In the genomic region with DNA sequence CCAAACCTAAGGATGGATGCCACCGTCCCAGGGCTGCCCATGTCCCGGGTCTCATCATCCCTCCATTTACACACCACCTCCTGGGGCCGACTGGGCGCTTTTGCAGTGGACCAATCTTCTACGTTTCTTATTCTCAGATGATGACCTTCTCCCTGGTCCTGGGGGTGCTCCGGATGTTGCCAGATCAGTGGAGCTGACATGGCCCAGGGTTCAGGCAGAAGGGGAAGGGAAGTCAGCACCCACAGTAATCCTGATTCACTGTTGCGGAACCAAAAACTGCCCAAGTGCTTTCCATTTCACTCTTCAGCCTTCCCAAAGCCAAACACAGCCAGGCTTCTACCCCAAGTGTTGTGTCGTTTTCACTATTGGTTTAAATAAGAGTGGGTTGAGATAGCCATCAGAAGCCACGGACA, we compare ENCODE assay signal across 29 cellular contexts. TPM values are rescaled to one million over a fixed set of nuclear protein-coding genes. Genes with fewer than 3 reads are reported as not detected.
DNase-seq lines count a peak whose midpoint lies in the region; ATAC-seq, FAIRE-seq and TF ChIP-seq lines count a peak whose summit lies in the region.
"Had no signal": no experiment of that assay in that cellular context is flagged by ENCODE, and none has a peak within 500 bp of the region (broad histone marks: within the 10 kb centered on the region; RNA-seq: fewer than 3 reads in every experiment).

No MANE protein-coding gene starts in this region.

- RAD21 ChIA-PET in GM12878 (lab: Charles Lee; ENCODE audit: unreplicated experiment): interaction anchor here (2.0 kb wide), 1 partner anchor 76 kb away, joined by 6 read pairs; no protein-coding TSS in a partner anchor

- DNase-seq in GM12878 (ENCODE audit: low read depth, low spot score): no peak
- peak; percentile 58 for DNase-seq in medulla oblongata (ENCODE audit: extremely low spot score)
- DNase-seq in transverse colon: no peak
- DNase-seq in COLO668 (lab: John Stamatoyannopoulos, UW; ENCODE audit: unreplicated experiment): no peak
- DNase-seq: activated CD4-positive, alpha-beta T cell treated with anti-CD3 and anti-CD28 coated beads, Interleukin-2, amount 50 U/mL, for 1 hour; CD8-positive, alpha-beta T cell; central memory CD4-positive, alpha-beta T cell; dorsolateral prefrontal cortex; IMR-90; naive thymus-derived CD4-positive, alpha-beta T cell; NCI-H1105; NCI-H1930; NCI-H345; NCI-H748 treated with DMSO at 0.1 percent for 48 hours; occipital lobe; stimulated activated CD4-positive, alpha-beta T cell treated with anti-CD3 and anti-CD28 coated beads, Interleukin-4, amount 100 ng/mL, for 24 hours; stimulated activated naive CD4-positive, alpha-beta T cell; T1000; testis had no signal

- no peak overlapping the region for H3K4me2 ChIP-seq in GM12878 (ENCODE audit: control insufficient read depth, insufficient read depth)

- no peak for TF ChIP-seq RAD21 in GM12878 (IDR thresholded peaks at IDR 0.05; ENCODE audit: insufficient read depth, low read depth, low read length)

- H2AFZ ChIP-seq in GM12878 (ENCODE audit: control insufficient read depth, low read depth, low read length): no peak overlapping the region

- H3K4me3 ChIP-seq in GM12878 (no peak overlapping the region), transverse colon (no peak overlapping the region)
- H3K4me3 ChIP-seq: ascending aorta, dorsolateral prefrontal cortex, testis had no signal

- H3K36me3 ChIP-seq in GM12878 (ENCODE audit: control insufficient read depth in 2 of 2, insufficient read depth in 2 of 2, low read length in 1 of 2) (no peaks in the 10 kb centered on the region), transverse colon (no peaks in the 10 kb centered on the region)
- H3K36me3 ChIP-seq: ascending aorta had no signal

- no peaks in the 10 kb centered on the region for H4K20me1 ChIP-seq in GM12878 (ENCODE audit: control insufficient read depth, insufficient read depth)

- FAIRE-seq in GM12878 (lab: Jason Lieb, UNC): no peak
- FAIRE-seq: G401.6, keratinocyte had no signal

- no peak overlapping the region for H3K27ac ChIP-seq in GM12878 (ENCODE audit: control insufficient read depth, insufficient read depth)
- H3K27ac ChIP-seq in transverse colon: peak overlapping the region in 3 of 4 donors; percentile 3 to 36 (median 23)
- H3K27ac ChIP-seq: testis had no signal

- BruUV-seq in GM12878 (replicated peaks; lab: Mats Ljungman, UMichigan): no TSS peak

- intact Hi-C loops in GM12878 (cut with micrococcal nuclease; ENCODE audit: unreplicated experiment) (no loop called here), transverse colon (cut with DNase I; ENCODE audit: low total_unique reads) (loop anchor here (5.0 kb wide), 1 partner anchor 909 kb away; no protein-coding TSS in a partner anchor)

- in situ Hi-C loops in GM12878 (cut with MboI) (no loop called here), transverse colon (cut with MboI; ENCODE audit: low pct_ligation_motif_present in 1 of 4, low pct_unique_long_range_greater_than_20kb in 1 of 4, low sequenced_read_pairs in 3 of 4) (no loop called here)

- H3K9ac ChIP-seq in GM12878 (ENCODE audit: control insufficient read depth, insufficient read depth, low read length): no peak overlapping the region

- ATAC-seq in GM21367 (IDR thresholded peaks at IDR 0.05; ENCODE audit: unreplicated experiment): peak; percentile 62
- peak; percentile 25 for ATAC-seq in GM12878
- no peak for ATAC-seq in HG03039 (IDR thresholded peaks at IDR 0.05; ENCODE audit: unreplicated experiment)
- no peak for ATAC-seq in HG03571 (IDR thresholded peaks at IDR 0.05; ENCODE audit: unreplicated experiment)
- ATAC-seq: activated naive CD4-positive, alpha-beta T cell treated with anti-CD3 and anti-CD28 coated beads, Interleukin-2, amount 50 U/mL, for 72 hours; CD8-positive, alpha-beta T cell; HCT116; naive thymus-derived CD4-positive, alpha-beta T cell; Right ventricle myocardium inferior had no signal

- TF ChIP-seq POLR2A in GM12878 (IDR thresholded peaks at IDR 0.05; ENCODE audit: low read depth, low read length) (no peak), transverse colon (IDR thresholded peaks at IDR 0.05) (no peak)

- POLR2A ChIA-PET in GM12878 (lab: Charles Lee): interaction anchor here (0.7 kb wide), 1 partner anchor 25 kb away, joined by 4 read pairs; no protein-coding TSS in a partner anchor

- H3K79me2 ChIP-seq in GM12878 (ENCODE audit: control insufficient read depth, insufficient read depth, low read length): no peaks in the 10 kb centered on the region

- H3K27me3 ChIP-seq in GM12878 (replicated peaks in 1 of 2; ENCODE audit: control insufficient read depth in 2 of 2, insufficient read depth in 2 of 2, low read length in 1 of 2) (no peaks in the 10 kb centered on the region), transverse colon (no peaks in the 10 kb centered on the region)
- H3K27me3 ChIP-seq: ascending aorta, dorsolateral prefrontal cortex, testis had no signal

- SMC1A ChIA-PET in GM12878 (lab: Charles Lee; ENCODE audit: uncharacterized antibody, unreplicated experiment): interaction anchor here (1.2 kb wide), 1 partner anchor 76 kb away, joined by 3 read pairs; no protein-coding TSS in a partner anchor

- CTCF ChIA-PET in GM12878 (lab: Yijun Ruan, JAX): interaction anchor here (0.7 to 1.2 kb wide), 2 partner anchors 16 to 27 kb away, joined by 3 read pairs; no protein-coding TSS in a partner anchor

- TF ChIP-seq EP300 in GM12878 (IDR thresholded peaks at IDR 0.05; ENCODE audit: borderline replicate concordance in 1 of 2, control insufficient read depth in 1 of 2, low read depth in 2 of 2, low read length in 2 of 2) (no peak), transverse colon (IDR thresholded peaks at IDR 0.05; ENCODE audit: low read depth) (no peak)

- H3K4me1 ChIP-seq in GM12878 (ENCODE audit: control insufficient read depth, insufficient read depth, low read length) (peaks cover 5% of the 10 kb centered on the region), transverse colon (peaks cover 13 to 36% (median 20%) of the 10 kb centered on the region in 4 donors)

- 45% methylated on average over 9 of the region's 9 CpGs for WGBS in GM12878 (ENCODE audit: insufficient coverage, insufficient replicate concordance, low lambda C conversion rate, missing lambda C conversion rate)
- 83 to 88% methylated on average over 6 to 9 of the region's 9 CpGs for WGBS in transverse colon (ENCODE audit: low coverage in 1 of 2), 2 donors

- H3K9me3 ChIP-seq in GM12878 (replicated peaks; ENCODE audit: control insufficient read depth, insufficient read depth, low read length) (no peaks in the 10 kb centered on the region), transverse colon (no peaks in the 10 kb centered on the region)
- H3K9me3 ChIP-seq: ascending aorta, testis had no signal

- TF ChIP-seq CTCF in GM12878 (IDR thresholded peaks at IDR 0.05 in 2 of 3, conservative IDR thresholded peaks at IDR 0.05 in 1 of 3; ENCODE audit: control insufficient read depth in 2 of 3, extremely low read depth in 1 of 3, insufficient read depth in 1 of 3, low read depth in 3 of 3, low read length in 3 of 3): no peak
- TF ChIP-seq CTCF in transverse colon (IDR thresholded peaks at IDR 0.05): no peak

TF ChIP-seq in GM12878, 131 proteins besides CTCF, POLR2A, EP300 and RAD21 (continues in another document):
- TF ChIP-seq PAX5 (IDR thresholded peaks at IDR 0.05; ENCODE audit: borderline replicate concordance, low read depth, low read length) (peak; percentile 38; the same call in 1 of the 2 replicates), SPI1 (IDR thresholded peaks at IDR 0.05; ENCODE audit: borderline replicate concordance, insufficient read depth, low read depth, low read length) (no peak), CREM (IDR thresholded peaks at IDR 0.05; ENCODE audit: low read depth) (no peak)
- TF ChIP-seq, protein P1, sequence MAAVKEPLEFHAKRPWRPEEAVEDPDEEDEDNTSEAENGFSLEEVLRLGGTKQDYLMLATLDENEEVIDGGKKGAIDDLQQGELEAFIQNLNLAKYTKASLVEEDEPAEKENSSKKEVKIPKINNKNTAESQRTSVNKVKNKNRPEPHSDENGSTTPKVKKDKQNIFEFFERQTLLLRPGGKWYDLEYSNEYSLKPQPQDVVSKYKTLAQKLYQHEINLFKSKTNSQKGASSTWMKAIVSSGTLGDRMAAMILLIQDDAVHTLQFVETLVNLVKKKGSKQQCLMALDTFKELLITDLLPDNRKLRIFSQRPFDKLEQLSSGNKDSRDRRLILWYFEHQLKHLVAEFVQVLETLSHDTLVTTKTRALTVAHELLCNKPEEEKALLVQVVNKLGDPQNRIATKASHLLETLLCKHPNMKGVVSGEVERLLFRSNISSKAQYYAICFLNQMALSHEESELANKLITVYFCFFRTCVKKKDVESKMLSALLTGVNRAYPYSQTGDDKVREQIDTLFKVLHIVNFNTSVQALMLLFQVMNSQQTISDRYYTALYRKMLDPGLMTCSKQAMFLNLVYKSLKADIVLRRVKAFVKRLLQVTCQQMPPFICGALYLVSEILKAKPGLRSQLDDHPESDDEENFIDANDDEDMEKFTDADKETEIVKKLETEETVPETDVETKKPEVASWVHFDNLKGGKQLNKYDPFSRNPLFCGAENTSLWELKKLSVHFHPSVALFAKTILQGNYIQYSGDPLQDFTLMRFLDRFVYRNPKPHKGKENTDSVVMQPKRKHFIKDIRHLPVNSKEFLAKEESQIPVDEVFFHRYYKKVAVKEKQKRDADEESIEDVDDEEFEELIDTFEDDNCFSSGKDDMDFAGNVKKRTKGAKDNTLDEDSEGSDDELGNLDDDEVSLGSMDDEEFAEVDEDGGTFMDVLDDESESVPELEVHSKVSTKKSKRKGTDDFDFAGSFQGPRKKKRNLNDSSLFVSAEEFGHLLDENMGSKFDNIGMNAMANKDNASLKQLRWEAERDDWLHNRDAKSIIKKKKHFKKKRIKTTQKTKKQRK (IDR thresholded peaks at IDR 0.05; ENCODE audit: low read depth, low read length): no peak

RNA-seq across cellular contexts. Expression of a gene that starts 29.8 kb away (rescaled TPM):
- 24.9 and 25.2 TPM in 2 replicates for total RNA-seq in GM12878 (2013; cell fraction: nucleolus; rRNA removed)
- total RNA-seq in GM12878 (2014; rRNA removed): 14.6 and 18.2 TPM in 2 replicates
- 7.8 and 8.7 TPM in 2 replicates for total RNA-seq in GM12878 (2014; rRNA removed; fragmentation: Illumina TruSeq; extraction: Trizol)
- total RNA-seq in GM12878 (2021): 13.1 and 13.6 TPM in 2 replicates
- polyA plus RNA-seq in GM12878 (2011; ENCODE audit: low read depth): 12.5 TPM
- 24.8 and 33.1 TPM in 2 replicates for polyA plus RNA-seq in GM12878 (2011; rRNA removed)
- 39.6 and 42.9 TPM in 2 replicates for polyA plus RNA-seq in GM12878 (2011; cell fraction: cytosol; rRNA removed)
- polyA plus RNA-seq in GM12878 (2011; cell fraction: nucleus; rRNA removed): 20.8 and 21.8 TPM in 2 replicates
- polyA plus RNA-seq in GM12878 (2012): 19.4 and 23.2 TPM in 2 replicates
- polyA plus RNA-seq in GM12878 (2014; fragmentation: Illumina TruSeq; extraction: Trizol): 5.0 and 7.2 TPM in 2 replicates
- 1 to 10 TPM in 1 of 2 experiments, under 1 TPM in 1; 0.48 to 2.1 TPM for polyA plus RNA-seq in GM12878 (2014; fragmentation: Nextera tagmentation; extraction: Ambion mirVana)
- 14.7 and 14.8 TPM in 2 replicates for polyA plus RNA-seq in GM12878 (2014; rRNA removed)
- polyA plus RNA-seq in GM12878 (2016; fragmentation: Nextera tagmentation; extraction: Ambion mirVana): 10 to 100 TPM in 1 of 2 experiments, 1 to 10 TPM in 1; 8.4 to 10.6 TPM
- 17.3 and 23.7 TPM in 2 replicates for polyA minus RNA-seq in GM12878 (2011; rRNA and poly(A)+ RNA removed)
- 8.3 and 8.4 TPM in 2 replicates for polyA minus RNA-seq in GM12878 (2011; cell fraction: cytosol; rRNA and poly(A)+ RNA removed)
- polyA minus RNA-seq in GM12878 (2011; cell fraction: nucleus; rRNA and poly(A)+ RNA removed): 5.3 and 8.8 TPM in 2 replicates
- 10 to 100 TPM; 12.5 to 66.2 (median 54.1) TPM for total RNA-seq in transverse colon
- total RNA-seq: OCI-LY7 had no signal

Comparison
In these comparisons a context has a peak if more than half of its experiments do, and no peak if none do; other contexts are left out.
1. ATAC-seq: peak in GM21367 (single experiment) and GM12878 (single experiment); none in HG03039 (single experiment) and HG03571 (single experiment).